21 cellular contexts compared by ENCODE assay signal in the genomic region with DNA sequence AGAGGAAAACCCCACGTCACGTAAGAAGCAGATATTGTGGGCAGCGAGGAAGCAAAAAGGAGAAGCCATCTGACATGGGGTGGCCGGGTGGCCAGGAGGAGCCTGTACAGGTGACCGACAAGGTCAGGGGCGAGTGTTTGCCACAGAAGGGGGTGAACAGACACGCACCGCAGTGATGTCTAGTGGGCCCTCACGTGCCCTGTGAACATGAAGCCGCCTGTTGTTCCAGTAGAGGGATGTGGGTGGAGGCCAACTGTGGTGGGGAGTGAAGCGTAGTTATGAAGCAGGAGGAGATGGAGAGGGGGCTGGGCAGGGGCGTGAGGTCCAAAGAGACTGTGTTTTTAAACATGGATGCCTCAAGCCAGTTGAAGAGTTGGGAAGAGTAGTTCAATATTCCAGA. TPM values are rescaled to one million over a fixed set of nuclear protein-coding genes. Genes with fewer than 3 reads are reported as not detected.
"Had no signal": no experiment of that assay in that cellular context is flagged by ENCODE, and none has a peak within 500 bp of the region (broad histone marks: within the 10 kb centered on the region; RNA-seq: fewer than 3 reads in every experiment).

No MANE protein-coding gene starts in this region.

- H3K36me3 ChIP-seq: esophagus muscularis mucosa, gastroesophageal sphincter, neutrophil, pancreas had no signal

- H3K36me3 Mint-ChIP-seq: activated naive CD4-positive, alpha-beta T cell treated with anti-CD3 and anti-CD28 coated beads, Interleukin-2, amount 10 ng/mL, durations not matched to agents 7 days and 5 days; naive thymus-derived CD4-positive, alpha-beta T cell had no signal

- H3K27ac Mint-ChIP-seq: activated naive CD4-positive, alpha-beta T cell treated with anti-CD3 and anti-CD28 coated beads, Interleukin-2, amount 10 ng/mL, durations not matched to agents 7 days and 5 days; dendritic cell treated with granulocyte-macrophage colony-stimulating factor and Interleukin-4, amounts not matched to agents 40 ng/mL and 50 ng/mL, for 4 days; naive thymus-derived CD4-positive, alpha-beta T cell had no signal

- H3K27ac ChIP-seq: esophagus muscularis mucosa, gastroesophageal sphincter, neutrophil, pancreas, VCaP had no signal

- H3K4me3 ChIP-seq: esophagus muscularis mucosa, gastroesophageal sphincter, pancreas, smooth muscle cell had no signal

- DNase-seq: activated CD4-positive, alpha-beta T cell treated with anti-CD3 and anti-CD28 coated beads for 1 hour; activated CD4-positive, alpha-beta T cell treated with anti-CD3 and anti-CD28 coated beads, Interleukin-2, amount 50 U/mL, for 4 hours; activated effector memory CD4-positive, alpha-beta T cell treated with Interleukin-2 at 50 U/mL for 16 hours; activated naive CD4-positive, alpha-beta T cell treated with anti-CD3 and anti-CD28 coated beads, Interleukin-2, amount 10 ng/mL, durations not matched to agents 7 days and 5 days; activated T-cell treated with anti-CD3 and anti-CD28 coated beads, Interleukin-2, amount 50 U/mL, for 1 hour; effector CD8-positive, alpha-beta T cell; left ventricle myocardium superior; mesenchymal stem cell; naive thymus-derived CD4-positive, alpha-beta T cell; pancreas; stimulated activated CD4-positive, alpha-beta T cell treated with anti-CD3 and anti-CD28 coated beads, Interleukin-4, amount 100 ng/mL, for 1 hour; T-helper 2 cell had no signal

- H3K27me3 ChIP-seq: neutrophil, pancreas had no signal

- H3K4me1 ChIP-seq: esophagus muscularis mucosa, gastroesophageal sphincter had no signal

- ATAC-seq: gastroesophageal sphincter; left ventricle myocardium superior; naive thymus-derived CD4-positive, alpha-beta T cell; pancreas; sciatic nerve had no signal

- H3K4me1 Mint-ChIP-seq: activated naive CD4-positive, alpha-beta T cell treated with anti-CD3 and anti-CD28 coated beads, Interleukin-2, amount 10 ng/mL, durations not matched to agents 7 days and 5 days had no signal

- H3K27me3 Mint-ChIP-seq: dendritic cell treated with granulocyte-macrophage colony-stimulating factor and Interleukin-4, amounts not matched to agents 40 ng/mL and 50 ng/mL, for 4 days had no signal

- H3K9me3 ChIP-seq: esophagus muscularis mucosa, gastroesophageal sphincter, neutrophil, pancreas had no signal

- H3K4me3 Mint-ChIP-seq: activated naive CD4-positive, alpha-beta T cell treated with anti-CD3 and anti-CD28 coated beads, Interleukin-2, amount 10 ng/mL, durations not matched to agents 7 days and 5 days; dendritic cell treated with granulocyte-macrophage colony-stimulating factor and Interleukin-4, amounts not matched to agents 40 ng/mL and 50 ng/mL, for 4 days had no signal

RNA-seq across cellular contexts. Expression of a gene that starts 20.5 kb away (rescaled TPM):
- total RNA-seq: chondrocyte; endothelial cell of umbilical vein; esophagus muscularis mucosa; naive thymus-derived CD4-positive, alpha-beta T cell; sciatic nerve had no signal
- polyA plus RNA-seq: endothelial cell of umbilical vein; naive thymus-derived CD4-positive, alpha-beta T cell; smooth muscle cell had no signal
